1 cellular context compared by ENCODE assay signal in genomic region chr6:119078449-119079287, GRCh38.
TF ChIP-seq lines count a peak whose summit lies in the region.

TSS of gene FAM184A (minus strand) at chr6:119078664. CDS start at chr6:119078299, 365 bp downstream.

TF ChIP-seq in K562, 482 proteins besides CTCF, POLR2A, EP300 and RAD21 (continued from another document and continues in another):
- TF ChIP-seq ZNF511 (CRISPR knock-in tag; IDR thresholded peaks at IDR 0.05) (peak; percentile 80), HDAC1 (IDR thresholded peaks at IDR 0.05) (peak in 1 of 2 experiments; percentile 66; a peak in 2 of 4 replicates), ZNF143 (CRISPR knock-in tag; IDR thresholded peaks at IDR 0.05) (no peak), MAFK (IDR thresholded peaks at IDR 0.05; ENCODE audit: low read length) (no peak), ATF2 (CRISPR knock-in tag; IDR thresholded peaks at IDR 0.05) (no peak), ZNF395 (CRISPR knock-in tag; IDR thresholded peaks at IDR 0.05) (no peak), GTF2E2 (tag; IDR thresholded peaks at IDR 0.05) (no peak; the same call in 1 of the 2 replicates), ZBTB5 (IDR thresholded peaks at IDR 0.05) (no peak), DMBX1 (CRISPR knock-in tag; IDR thresholded peaks at IDR 0.05; ENCODE audit: borderline replicate concordance) (no peak), FOXM1 (IDR thresholded peaks at IDR 0.05; ENCODE audit: low read depth) (no peak), FOXM1 (CRISPR knock-in tag; IDR thresholded peaks at IDR 0.05; ENCODE audit: low read depth) (0 out of 2 replicates have a peak, but pooled peaks have one; percentile 87), TCF7L2 (IDR thresholded peaks at IDR 0.05; ENCODE audit: low read depth, low read length) (no peak), GTF3C2 (IDR thresholded peaks at IDR 0.05; ENCODE audit: borderline replicate concordance, extremely low read depth, insufficient read length) (no peak), RCOR1 (IDR thresholded peaks at IDR 0.05; ENCODE audit: borderline replicate concordance in 1 of 2, low read depth in 2 of 2, low read length in 2 of 2) (peak in 1 of 2 experiments; percentile 36; a peak in 2 of 4 replicates), MGA (IDR thresholded peaks at IDR 0.05) (peak; percentile 95), L3MBTL2 (IDR thresholded peaks at IDR 0.05) (peak; percentile 95), PURB (CRISPR knock-in tag; IDR thresholded peaks at IDR 0.05; ENCODE audit: low read depth) (no peak), FOXP1 (CRISPR knock-in tag; IDR thresholded peaks at IDR 0.05) (peak; percentile 67; the same call in 1 of the 2 replicates), SRF (CRISPR knock-in tag; IDR thresholded peaks at IDR 0.05) (0 out of 4 replicates have a peak, but pooled peaks of 1 of the 2 experiments have one; percentile 19), ZNF589 (CRISPR knock-in tag; IDR thresholded peaks at IDR 0.05; ENCODE audit: low read depth) (no peak), STAG1 (CRISPR knock-in tag; IDR thresholded peaks at IDR 0.05; ENCODE audit: borderline replicate concordance) (no peak; the same call in 1 of the 2 replicates), UBTF (IDR thresholded peaks at IDR 0.05; ENCODE audit: borderline replicate concordance in 1 of 2, low read depth in 2 of 2, low read length in 2 of 2) (0 out of 4 replicates have a peak, but pooled peaks have one; percentile 62 to 79), KDM5B (IDR thresholded peaks at IDR 0.05; ENCODE audit: insufficient replicate concordance, low read depth, low read length) (no peak), ESRRA (IDR thresholded peaks at IDR 0.05; ENCODE audit: borderline replicate concordance, low read depth) (peak; percentile 70), ZNF518B (CRISPR knock-in tag; IDR thresholded peaks at IDR 0.05) (no peak), POLR3G (IDR thresholded peaks at IDR 0.05; ENCODE audit: extremely low read depth, insufficient read length, insufficient replicate concordance) (no peak)
